Comparison of ENCODE assay signal across 8 cellular contexts in genomic region chr16:16861546-16861945, GRCh38.
A peak's percentile ranks its signal among the peaks of the same experiment; 100 is the strongest.
DNase-seq lines count a peak whose midpoint lies in the region; ATAC-seq and TF ChIP-seq lines count a peak whose summit lies in the region.

No MANE protein-coding gene starts in this region.

- H3K4me3 ChIP-seq in HFF-Myc (replicated peaks; ENCODE audit: low read depth, low read length) (no peak overlapping the region), retinal pigment epithelial cell (ENCODE audit: low read length) (no peak overlapping the region)

- peak; percentile 68 for TF ChIP-seq CTCF in HFF-Myc (IDR thresholded peaks at IDR 0.05; ENCODE audit: low read depth, low read length, missing control alignments)
- TF ChIP-seq CTCF in retinal pigment epithelial cell (conservative IDR thresholded peaks at IDR 0.05; ENCODE audit: low read depth, low read length), result peak; percentile 42

- intact Hi-C loops in head of caudate nucleus (cut with DNase I), result no loop called here

- TF ChIP-seq POLR2A in GM18505 (IDR thresholded peaks at IDR 0.05; ENCODE audit: borderline replicate concordance, extremely low read depth, insufficient read depth, insufficient read length), result no peak

- no peak for ATAC-seq in GM18505 (IDR thresholded peaks at IDR 0.05; ENCODE audit: unreplicated experiment)
- ATAC-seq in GM19455 (IDR thresholded peaks at IDR 0.05; ENCODE audit: unreplicated experiment), result no peak

- peak; percentile 2 for DNase-seq in CMK (ENCODE audit: low read depth)
- DNase-seq in HFF-Myc (ENCODE audit: extremely low read depth, low read depth), result peak; percentile 2
- peak; percentile 27 for DNase-seq in RPMI7951 (ENCODE audit: low read depth)
- DNase-seq in activated effector memory CD4-positive, alpha-beta T cell treated with anti-CD3 and anti-CD28 coated beads, Interleukin-2, amount 50 U/mL, for 16 hours, result peak; percentile 75
- DNase-seq in head of caudate nucleus, result peak; percentile 43 to 86 (median 68)
- DNase-seq in retinal pigment epithelial cell (ENCODE audit: low read depth), result no peak
